In the genomic region with DNA sequence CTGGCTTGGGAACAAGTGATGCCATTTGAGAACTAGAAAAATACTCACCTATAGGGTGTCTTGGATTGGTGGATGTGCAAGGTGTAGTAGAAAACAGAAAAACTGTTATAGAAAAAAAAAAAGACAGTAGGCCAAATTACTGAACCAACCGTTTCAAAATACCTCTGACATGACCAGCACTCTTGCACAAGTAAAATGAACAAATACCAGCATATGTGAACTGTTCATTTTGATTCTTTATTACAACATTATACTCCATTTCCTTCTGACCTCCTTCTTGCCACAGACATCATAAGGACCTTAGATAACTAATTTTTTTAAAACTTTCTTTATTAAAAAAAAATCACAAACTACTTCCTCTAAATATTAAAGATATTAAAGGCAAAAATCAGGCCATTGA, we compare ENCODE assay signal across 19 cellular contexts.
DNase-seq lines count a peak whose midpoint lies in the region; ATAC-seq, FAIRE-seq and TF ChIP-seq lines count a peak whose summit lies in the region.
"Had no signal": no experiment of that assay in that cellular context is flagged by ENCODE, and none has a peak within 500 bp of the region (broad histone marks: within the 10 kb centered on the region; RNA-seq: fewer than 3 reads in every experiment).

No MANE protein-coding gene starts in this region.

- FAIRE-seq in HepG2 (lab: Jason Lieb, UNC), result no peak

- TF ChIP-seq EP300 in HepG2 (IDR thresholded peaks at IDR 0.05; ENCODE audit: low read depth in 2 of 2, low read length in 2 of 2), result no peak
- no peak for TF ChIP-seq EP300 in HepG2 (CRISPR knock-in tag; IDR thresholded peaks at IDR 0.05; ENCODE audit: borderline replicate concordance)

- no peak overlapping the region for H3K27ac ChIP-seq in liver (ENCODE audit: low read depth in 1 of 2, low read length in 2 of 2)
- no peak overlapping the region for H3K27ac ChIP-seq in HepG2 (ENCODE audit: extremely low read length, insufficient read depth, low read length)
- H3K27ac ChIP-seq in subcutaneous abdominal adipose tissue (ENCODE audit: low read depth, low read length), result peak overlapping the region; percentile 72
- H3K27ac ChIP-seq in aorta (ENCODE audit: low read depth in 1 of 2, low read length in 2 of 2), result no peak overlapping the region
- H3K27ac ChIP-seq in adrenal gland, result no peak overlapping the region

- H3K9ac ChIP-seq in liver (ENCODE audit: low read depth in 1 of 2, low read length in 2 of 2) (no peak overlapping the region), HepG2 (ENCODE audit: insufficient read depth, low read depth, low read length) (no peak overlapping the region), subcutaneous abdominal adipose tissue (ENCODE audit: low read length in 5 of 5) (peak overlapping the region in 2 of 5 donors; percentile 32 to 45)

- H3K9me3 ChIP-seq in liver (ENCODE audit: control insufficient read depth in 4 of 4, low read length in 3 of 4) (no peaks in the 10 kb centered on the region), HepG2 (ENCODE audit: low read length) (no peaks in the 10 kb centered on the region), subcutaneous abdominal adipose tissue (ENCODE audit: control insufficient read depth in 5 of 5, low read length in 5 of 5) (no peaks in the 10 kb centered on the region), aorta (ENCODE audit: control insufficient read depth, low read length) (no peaks in the 10 kb centered on the region), adrenal gland (replicated peaks in 1 of 3) (peaks cover 0 to 5% (median 0%) of the 10 kb centered on the region in 3 donors)

- no TSS peak for BruUV-seq in HepG2 (replicated peaks; lab: Mats Ljungman, UMichigan)

- H4K20me1 ChIP-seq in HepG2 (ENCODE audit: insufficient read depth, low read length), result no peaks in the 10 kb centered on the region

- TF ChIP-seq POLR2A in HepG2 (IDR thresholded peaks at IDR 0.05; ENCODE audit: insufficient read depth in 1 of 2, low read depth in 2 of 2, low read length in 2 of 2) (no peak), adrenal gland (IDR thresholded peaks at IDR 0.05) (no peak)

- TF ChIP-seq CTCF in liver (IDR thresholded peaks at IDR 0.05; ENCODE audit: low read depth, low read length, missing input control) (no peak), HepG2 (CRISPR knock-in tag; IDR thresholded peaks at IDR 0.05) (no peak), fibroblast of villous mesenchyme (IDR thresholded peaks at IDR 0.05; ENCODE audit: insufficient read depth, low read depth, low read length) (no peak), adrenal gland (IDR thresholded peaks at IDR 0.05) (no peak)

- H3K4me1 ChIP-seq in liver (ENCODE audit: control insufficient read depth in 4 of 4, insufficient read depth in 4 of 4, low read length in 3 of 4) (peaks cover 0 to 3% (median 0%) of the 10 kb centered on the region in 4 donors), HepG2 (ENCODE audit: insufficient read depth, low read length) (no peaks in the 10 kb centered on the region), subcutaneous abdominal adipose tissue (ENCODE audit: control insufficient read depth in 5 of 5, insufficient read depth in 5 of 5, low read length in 5 of 5) (peaks cover 0 to 27% (median 2%) of the 10 kb centered on the region in 5 donors), aorta (ENCODE audit: control insufficient read depth in 1 of 2, insufficient read depth in 2 of 2, low read length in 2 of 2) (no peaks in the 10 kb centered on the region), adrenal gland (replicated peaks in 1 of 2) (peaks cover 0 to 22% of the 10 kb centered on the region in 2 donors)

- H3K36me3 ChIP-seq in liver (ENCODE audit: control insufficient read depth in 4 of 4, insufficient read depth in 3 of 4, low read depth in 1 of 4, low read length in 3 of 4) (no peaks in the 10 kb centered on the region), HepG2 (replicated peaks in 1 of 2; ENCODE audit: control insufficient read depth in 1 of 2, insufficient read depth in 2 of 2, low read length in 2 of 2) (no peaks in the 10 kb centered on the region), subcutaneous abdominal adipose tissue (ENCODE audit: control insufficient read depth in 5 of 5, insufficient read depth in 5 of 5, low read length in 5 of 5) (peaks cover 0 to 3% (median 3%) of the 10 kb centered on the region in 5 donors), aorta (ENCODE audit: control insufficient read depth in 1 of 2, insufficient read depth in 2 of 2, low read length in 1 of 2) (no peaks in the 10 kb centered on the region), adrenal gland (replicated peaks in 1 of 2) (peaks cover 0 to 8% of the 10 kb centered on the region in 2 donors)

- H3K4me3 ChIP-seq in liver (ENCODE audit: low read depth in 1 of 3, low read length in 3 of 3), result no peak overlapping the region
- H3K4me3 ChIP-seq in HepG2 (replicated peaks in 1 of 3; ENCODE audit: insufficient read depth in 1 of 3, low read depth in 2 of 3, low read length in 3 of 3), result no peak overlapping the region
- H3K4me3 ChIP-seq in fibroblast of villous mesenchyme (ENCODE audit: low read depth, low read length), result no peak overlapping the region
- no peak overlapping the region for H3K4me3 ChIP-seq in subcutaneous abdominal adipose tissue (ENCODE audit: low read depth in 1 of 5, low read length in 5 of 5)
- no peak overlapping the region for H3K4me3 ChIP-seq in aorta (ENCODE audit: low read length in 2 of 2)
- no peak overlapping the region for H3K4me3 ChIP-seq in adrenal gland

- DNase-seq in HepG2 (ENCODE audit: low spot score) (no peak), SKM-1 (lab: John Stamatoyannopoulos, UW; ENCODE audit: unreplicated experiment) (peak; percentile 51), fibroblast of villous mesenchyme (ENCODE audit: low read depth) (peak; percentile 57), posterior vena cava (ENCODE audit: low spot score) (no peak), aorta (no peak), adrenal gland (no peak)
- DNase-seq: activated CD4-positive, alpha-beta T cell treated with anti-CD3 and anti-CD28 coated beads, Interleukin-2, amount 10 ng/mL, durations not matched to agents 24 days and 14 days; activated naive CD8-positive, alpha-beta T cell treated with anti-CD3 and anti-CD28 coated beads, Interleukin-2, amount 50 U/mL, for 24 hours; activated T-cell treated with anti-CD3 and anti-CD28 coated beads, Interleukin-2, amount 50 U/mL, for 1 hour; cortex of kidney; GOT3; NCI-H1436 treated with DMSO at 0.1 percent for 48 hours; NCI-H524 treated with DMSO at 0.1 percent for 48 hours; RPMI8226; small intestine; stimulated activated naive CD4-positive, alpha-beta T cell treated with Interleukin-2 at 50 U/mL for 16 hours had no signal

- ATAC-seq in HepG2, result no peak
- no peak for ATAC-seq in aorta (ENCODE audit: low FRiP score)
- ATAC-seq: activated naive CD8-positive, alpha-beta T cell treated with anti-CD3 and anti-CD28 coated beads, Interleukin-2, amount 50 U/mL, for 24 hours; esophagus mucosa had no signal

- POLR2A ChIA-PET in HepG2 (lab: Yijun Ruan, JAX), result no interaction called here

- intact Hi-C loops in HepG2 (cut with micrococcal nuclease; ENCODE audit: unreplicated experiment) (no loop called here), posterior vena cava (cut with DNase I) (no loop called here), aorta (cut with DNase I) (no loop called here), adrenal gland (cut with DNase I) (no loop called here)

- H3K4me2 ChIP-seq in HepG2 (ENCODE audit: low read depth, low read length), result no peak overlapping the region

- TF ChIP-seq RAD21 in liver (IDR thresholded peaks at IDR 0.05), result no peak
- TF ChIP-seq RAD21 in HepG2 (CRISPR knock-in tag; IDR thresholded peaks at IDR 0.05), result no peak

- H3K27me3 ChIP-seq in liver (ENCODE audit: control insufficient read depth in 4 of 4, insufficient read depth in 4 of 4, low read length in 3 of 4) (no peaks in the 10 kb centered on the region), HepG2 (ENCODE audit: control insufficient read depth in 1 of 2, insufficient read depth in 2 of 2, low read length in 2 of 2) (no peaks in the 10 kb centered on the region), subcutaneous abdominal adipose tissue (ENCODE audit: control insufficient read depth in 5 of 5, insufficient read depth in 4 of 5, low read length in 5 of 5) (no peaks in the 10 kb centered on the region), aorta (ENCODE audit: control insufficient read depth in 1 of 2, insufficient read depth in 2 of 2, low read length in 1 of 2) (no peaks in the 10 kb centered on the region), adrenal gland (no peaks in the 10 kb centered on the region)

- WGBS in liver, result 29% methylated on average over 1 of the region's 1 CpG
- 74% methylated on average over 1 of the region's 1 CpG for WGBS in HepG2 (ENCODE audit: low lambda C conversion rate)
- 63 to 69% methylated on average over 1 of the region's 1 CpG for WGBS in aorta, 2 donors
- 48 to 76% (median 60%) methylated on average over 1 of the region's 1 CpG for WGBS in adrenal gland, 4 donors

- no peaks in the 10 kb centered on the region for H3K79me2 ChIP-seq in HepG2 (ENCODE audit: insufficient read depth, low read length)

- CTCF ChIA-PET in HepG2 (lab: Yijun Ruan, JAX; ENCODE audit: low intra/inter-chr PET ratio, low total read pairs), result no interaction called here

- in situ Hi-C loops in HepG2 (cut with HindIII; ENCODE audit: extremely low pct_ligation_motif_present, low pct_unique_long_range_greater_than_20kb), result no loop called here

- no peak overlapping the region for H2AFZ ChIP-seq in HepG2 (ENCODE audit: low read length)

TF ChIP-seq in liver, 16 proteins besides CTCF, POLR2A, EP300 and RAD21:
- peak; percentile 29 to 44 for TF ChIP-seq JUND (IDR thresholded peaks at IDR 0.05)
- TF ChIP-seq RXRA (IDR thresholded peaks at IDR 0.05), result no peak
- peak in 1 of 2 donors; percentile 13 for TF ChIP-seq HNF4A (conservative IDR thresholded peaks at IDR 0.05)

TF ChIP-seq in HepG2, 621 proteins besides CTCF, POLR2A, EP300 and RAD21 (continues in another document):
- TF ChIP-seq RXRB (CRISPR knock-in tag; IDR thresholded peaks at IDR 0.05; ENCODE audit: borderline replicate concordance) (no peak), NFKB2 (CRISPR knock-in tag; IDR thresholded peaks at IDR 0.05; ENCODE audit: borderline replicate concordance) (no peak), ZNF34 (CRISPR knock-in tag; IDR thresholded peaks at IDR 0.05; ENCODE audit: borderline replicate concordance) (no peak)
- TF ChIP-seq, protein P1, sequence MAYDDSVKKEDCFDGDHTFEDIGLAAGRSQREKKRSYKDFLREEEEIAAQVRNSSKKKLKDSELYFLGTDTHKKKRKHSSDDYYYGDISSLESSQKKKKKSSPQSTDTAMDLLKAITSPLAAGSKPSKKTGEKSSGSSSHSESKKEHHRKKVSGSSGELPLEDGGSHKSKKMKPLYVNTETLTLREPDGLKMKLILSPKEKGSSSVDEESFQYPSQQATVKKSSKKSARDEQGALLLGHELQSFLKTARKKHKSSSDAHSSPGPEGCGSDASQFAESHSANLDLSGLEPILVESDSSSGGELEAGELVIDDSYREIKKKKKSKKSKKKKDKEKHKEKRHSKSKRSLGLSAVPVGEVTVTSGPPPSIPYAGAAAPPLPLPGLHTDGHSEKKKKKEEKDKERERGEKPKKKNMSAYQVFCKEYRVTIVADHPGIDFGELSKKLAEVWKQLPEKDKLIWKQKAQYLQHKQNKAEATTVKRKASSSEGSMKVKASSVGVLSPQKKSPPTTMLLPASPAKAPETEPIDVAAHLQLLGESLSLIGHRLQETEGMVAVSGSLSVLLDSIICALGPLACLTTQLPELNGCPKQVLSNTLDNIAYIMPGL (CRISPR knock-in tag; IDR thresholded peaks at IDR 0.05; ENCODE audit: borderline replicate concordance in 1 of 2, low read depth in 1 of 2), result no peak

Comparison
In these comparisons a context has a peak if more than half of its experiments do, and no peak if none do; other contexts are left out.
1. DNase-seq: peak in SKM-1 (single experiment) and fibroblast of villous mesenchyme (single experiment); none in HepG2 (single experiment), posterior vena cava (single experiment), aorta (0 of 2) and adrenal gland (0 of 7).